ENCODE assay signal across 8 cellular contexts in genomic region chr2:204260162-204260877, GRCh38.
A peak's percentile ranks its signal among the peaks of the same experiment; 100 is the strongest.
DNase-seq lines count a peak whose midpoint lies in the region; ATAC-seq and TF ChIP-seq lines count a peak whose summit lies in the region.

No MANE protein-coding gene starts in this region.

- no peak for TF ChIP-seq POLR2A in breast epithelium (IDR thresholded peaks at IDR 0.05)

- no peak overlapping the region for H2AFZ ChIP-seq in SU-DHL-6 (ENCODE audit: low read depth, low read length, severe bottlenecking)

- DNase-seq in CMK (ENCODE audit: low read depth) (peak; percentile 22), GM20000 (ENCODE audit: low spot score) (peak; percentile 36), MV-4-11 (lab: John Stamatoyannopoulos, UW) (peak; percentile 31), breast epithelium (ENCODE audit: low spot score in 2 of 2) (peak; percentile 29 to 64), islet precursor cell (peak; percentile 79)
- DNase-seq in stimulated activated CD4-positive, alpha-beta T cell treated with anti-CD3 and anti-CD28 coated beads, Interleukin-2, amount 100 ng/mL, for 24 hours = peak; percentile 47 to 54

- TF ChIP-seq CTCF in GM20000 (IDR thresholded peaks at IDR 0.05; ENCODE audit: extremely low read depth, missing control alignments) (peak; percentile 59), SU-DHL-6 (IDR thresholded peaks at IDR 0.05; ENCODE audit: insufficient read depth, low read length, poor library complexity, severe bottlenecking) (peak; percentile 69), breast epithelium (IDR thresholded peaks at IDR 0.05) (peak; percentile 63 to 87 (median 70))

- H3K9ac ChIP-seq in SU-DHL-6 (ENCODE audit: low read length) = no peak overlapping the region

- no peak overlapping the region for H3K4me3 ChIP-seq in SU-DHL-6 (ENCODE audit: insufficient read depth, low read length, poor library complexity, severe bottlenecking)
- H3K4me3 ChIP-seq in breast epithelium = no peak overlapping the region

- no peaks in the 10 kb centered on the region for H3F3A ChIP-seq in SU-DHL-6 (ENCODE audit: insufficient read depth)

- no peaks in the 10 kb centered on the region for H3K4me1 ChIP-seq in breast epithelium

- H3K36me3 ChIP-seq in SU-DHL-6 (ENCODE audit: low read length) = no peaks in the 10 kb centered on the region
- H3K36me3 ChIP-seq in breast epithelium = no peaks in the 10 kb centered on the region

- H3K9me3 ChIP-seq in SU-DHL-6 (ENCODE audit: insufficient read depth, low read length) (no peaks in the 10 kb centered on the region), breast epithelium (no peaks in the 10 kb centered on the region)

- no peak overlapping the region for H3K4me2 ChIP-seq in SU-DHL-6 (ENCODE audit: low read depth, low read length, poor library complexity, severe bottlenecking)

- H3K27me3 ChIP-seq in SU-DHL-6 (ENCODE audit: low read length) (no peaks in the 10 kb centered on the region), breast epithelium (no peaks in the 10 kb centered on the region)

- H3K79me2 ChIP-seq in SU-DHL-6 (ENCODE audit: insufficient read depth, low read length) = no peaks in the 10 kb centered on the region

- no peaks in the 10 kb centered on the region for H4K20me1 ChIP-seq in SU-DHL-6 (ENCODE audit: low read depth, low read length)

- intact Hi-C loops in breast epithelium (cut with DNase I; ENCODE audit: low total_unique reads) = no loop called here

- no peak for ATAC-seq in HG03280 (IDR thresholded peaks at IDR 0.05; ENCODE audit: unreplicated experiment)

- H3K27ac ChIP-seq in SU-DHL-6 (ENCODE audit: low read depth, low read length) (no peak overlapping the region), breast epithelium (no peak overlapping the region)

- no peaks in the 10 kb centered on the region for H3K9me2 ChIP-seq in SU-DHL-6 (replicated peaks; ENCODE audit: insufficient read depth, low read length)

Comparison
In these comparisons a context has a peak if more than half of its experiments do, and no peak if none do; other contexts are left out.
1. DNase-seq: peak in every context shown above with its lines; median percentile 79 in islet precursor cell; 50 in stimulated activated CD4-positive, alpha-beta T cell treated with anti-CD3 and anti-CD28 coated beads, Interleukin-2, amount 100 ng/mL, for 24 hours; 46 in breast epithelium; 36 in GM20000; 31 in MV-4-11; 22 in CMK.